Comparison of ENCODE assay signal across 17 cellular contexts in the genomic region with DNA sequence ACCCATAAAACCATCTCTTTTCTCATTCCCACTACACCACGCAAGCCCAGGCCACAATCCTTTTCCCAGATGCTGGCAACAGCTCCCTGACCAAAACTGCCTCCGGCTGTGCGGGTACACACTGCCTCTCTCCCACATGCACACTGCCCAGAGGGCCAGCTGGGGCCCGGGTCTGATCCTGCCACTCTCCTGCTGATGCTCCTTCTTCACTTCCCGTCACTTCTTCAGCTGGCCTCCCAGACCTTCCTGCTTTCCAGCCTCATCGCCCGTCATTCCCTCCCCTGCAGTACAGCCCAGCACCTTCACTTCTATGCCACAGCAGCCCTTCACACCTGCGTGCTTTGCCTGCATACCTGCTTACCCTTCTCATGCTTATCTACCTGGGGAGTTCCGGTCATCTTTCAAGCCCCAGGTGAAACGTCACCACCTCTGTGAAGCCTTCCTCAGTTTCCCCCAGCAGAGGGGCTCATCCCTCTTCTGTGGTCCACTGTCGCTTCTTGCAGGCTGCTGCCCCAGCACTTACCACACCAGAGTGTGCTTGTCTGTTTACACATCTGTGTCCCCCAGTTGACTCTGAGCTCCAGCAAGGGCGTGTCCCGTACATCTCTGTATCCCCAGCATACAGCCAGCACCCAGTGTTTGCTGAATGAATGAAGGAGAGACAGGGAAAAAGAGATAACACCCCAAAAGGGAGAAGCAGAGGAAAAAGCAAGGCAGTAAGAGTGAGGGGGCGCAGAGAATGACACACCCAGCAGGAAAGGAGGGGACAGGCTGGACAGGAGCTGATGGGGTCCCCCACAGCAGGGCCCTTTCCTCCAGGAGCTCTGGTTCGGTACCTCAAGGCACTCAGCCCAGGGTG. TPM values are rescaled to one million over a fixed set of nuclear protein-coding genes. Genes with fewer than 3 reads are reported as not detected.
DNase-seq lines count a peak whose midpoint lies in the region; ATAC-seq and TF ChIP-seq lines count a peak whose summit lies in the region.
"Had no signal": no experiment of that assay in that cellular context is flagged by ENCODE, and none has a peak within 500 bp of the region (broad histone marks: within the 10 kb centered on the region; RNA-seq: fewer than 3 reads in every experiment).

No MANE protein-coding gene starts in this region.

- H3K36me3 ChIP-seq in HEK293 (ENCODE audit: control insufficient read depth in 2 of 2, insufficient read depth in 1 of 2, low read length in 2 of 2) (no peaks in the 10 kb centered on the region), spleen (no peaks in the 10 kb centered on the region)

- no peak for TF ChIP-seq POLR2A in spleen (IDR thresholded peaks at IDR 0.05)

- ATAC-seq in WTC11: no peak
- ATAC-seq: PC-3 had no signal

- no peak for DNase-seq in WTC11 (ENCODE audit: low spot score)
- DNase-seq in mesenteric fat pad (ENCODE audit: low spot score): peak; percentile 71
- DNase-seq in spleen: peak; percentile 28
- DNase-seq in MV-4-11 (lab: John Stamatoyannopoulos, UW): no peak
- no peak for DNase-seq in activated effector memory CD4-positive, alpha-beta T cell treated with anti-CD3 and anti-CD28 coated beads, Interleukin-2, amount 50 U/mL, for 16 hours
- DNase-seq in putamen (ENCODE audit: low spot score): no peak
- no peak for DNase-seq in SHP77 treated with DMSO at 0.1 percent for 48 hours (lab: John Stamatoyannopoulos, UW)
- DNase-seq: Caco-2, DMS53, NCI-H1092, NCI-H1694, NCI-H345, PC-3, SHP77 had no signal

- peaks cover 3% of the 10 kb centered on the region; the same call in 1 of the 2 replicates for H3K4me1 ChIP-seq in HEK293 (ENCODE audit: control insufficient read depth, insufficient read depth, low read length)
- H3K4me1 ChIP-seq in spleen: no peaks in the 10 kb centered on the region

- POLR2A ChIA-PET in HEK293 (lab: Yijun Ruan, JAX): interaction anchor here (1.3 kb wide), 1 partner anchor 56 kb away, joined by 3 read pairs; a partner anchor contains a TSS
- POLR2A ChIA-PET in WTC11 (lab: Charles Lee): no interaction called here

- TF ChIP-seq CTCF in HEK293 (tag by site-specific recombination; IDR thresholded peaks at IDR 0.05) (no peak), WTC11 (IDR thresholded peaks at IDR 0.05) (no peak), spleen (IDR thresholded peaks at IDR 0.05 in 8 of 11, conservative IDR thresholded peaks at IDR 0.05 in 3 of 11) (no peak)

- no peak overlapping the region for H3K4me3 Mint-ChIP-seq in WTC11
- H3K4me3 Mint-ChIP-seq: CD14-positive monocyte, IgD-negative memory B cell had no signal

- H3K4me1 Mint-ChIP-seq in WTC11: peaks cover 12% of the 10 kb centered on the region
- H3K4me1 Mint-ChIP-seq: CD14-positive monocyte had no signal

- H3K9me3 ChIP-seq in HEK293 (ENCODE audit: control insufficient read depth, insufficient read depth, low read depth, low read length): no peaks in the 10 kb centered on the region
- H3K9me3 ChIP-seq in spleen: no peaks in the 10 kb centered on the region
- H3K9me3 ChIP-seq: Caco-2 had no signal

- no peak overlapping the region for H3K4me3 ChIP-seq in HEK293 (ENCODE audit: low read depth, low read length)
- no peak overlapping the region for H3K4me3 ChIP-seq in spleen

- H3K27me3 Mint-ChIP-seq in WTC11 (ENCODE audit: low read depth): no peaks in the 10 kb centered on the region; the same call in 1 of the 2 replicates

- no peaks in the 10 kb centered on the region for H3K36me3 Mint-ChIP-seq in WTC11
- H3K36me3 Mint-ChIP-seq: CD14-positive monocyte, IgD-negative memory B cell had no signal

- CTCF ChIA-PET in HEK293 (lab: Yijun Ruan, JAX) (interaction anchor here (0.7 to 1.0 kb wide), 2 partner anchors 17 to 19 kb away, joined by 3 to 6 read pairs; no protein-coding TSS in a partner anchor), WTC11 (lab: Charles Lee) (interaction anchor here (0.7 kb wide), 1 partner anchor 134 kb away, joined by 3 read pairs; no protein-coding TSS in a partner anchor)

- no peaks in the 10 kb centered on the region for H3K9me3 Mint-ChIP-seq in WTC11
- H3K9me3 Mint-ChIP-seq: CD14-positive monocyte, IgD-negative memory B cell had no signal

- 87 to 95% (median 90%) methylated on average over 15 of the region's 15 CpGs for WGBS in spleen, 5 donors

- intact Hi-C loops in spleen (cut with DNase I; ENCODE audit: low total_unique reads): no loop called here

- H3K27me3 ChIP-seq in spleen (replicated peaks in 1 of 7): peaks cover 0 to 14% (median 0%) of the 10 kb centered on the region in 7 donors

- peak overlapping the region; percentile 20 for H3K27ac Mint-ChIP-seq in WTC11
- H3K27ac Mint-ChIP-seq: IgD-negative memory B cell had no signal

- H3K27ac ChIP-seq in HEK293 (ENCODE audit: extremely low read depth, low read depth, low read length) (no peak overlapping the region), spleen (no peak overlapping the region)

TF ChIP-seq in HEK293, 187 proteins besides CTCF, POLR2A, EP300 and RAD21:
- TF ChIP-seq ZIC2 (tag by site-specific recombination; IDR thresholded peaks at IDR 0.05): peak; percentile 40; the same call in 1 of the 2 replicates
- peak; percentile 39; the same call in 1 of the 2 replicates for TF ChIP-seq ZNF600 (tag by site-specific recombination; IDR thresholded peaks at IDR 0.05)
- no peak for TF ChIP-seq ZNF426 (tag by site-specific recombination; IDR thresholded peaks at IDR 0.05)
TF ChIP-seq in HEK293: peak in this region for 2.

TF ChIP-seq in WTC11, 78 proteins besides CTCF, POLR2A, EP300 and RAD21 (continues in another document):
- TF ChIP-seq, protein P1, sequence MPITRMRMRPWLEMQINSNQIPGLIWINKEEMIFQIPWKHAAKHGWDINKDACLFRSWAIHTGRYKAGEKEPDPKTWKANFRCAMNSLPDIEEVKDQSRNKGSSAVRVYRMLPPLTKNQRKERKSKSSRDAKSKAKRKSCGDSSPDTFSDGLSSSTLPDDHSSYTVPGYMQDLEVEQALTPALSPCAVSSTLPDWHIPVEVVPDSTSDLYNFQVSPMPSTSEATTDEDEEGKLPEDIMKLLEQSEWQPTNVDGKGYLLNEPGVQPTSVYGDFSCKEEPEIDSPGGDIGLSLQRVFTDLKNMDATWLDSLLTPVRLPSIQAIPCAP (CRISPR knock-in tag; IDR thresholded peaks at IDR 0.05): no peak
- TF ChIP-seq NFATC4 (CRISPR knock-in tag; IDR thresholded peaks at IDR 0.05): no peak
- TF ChIP-seq, protein P2, sequence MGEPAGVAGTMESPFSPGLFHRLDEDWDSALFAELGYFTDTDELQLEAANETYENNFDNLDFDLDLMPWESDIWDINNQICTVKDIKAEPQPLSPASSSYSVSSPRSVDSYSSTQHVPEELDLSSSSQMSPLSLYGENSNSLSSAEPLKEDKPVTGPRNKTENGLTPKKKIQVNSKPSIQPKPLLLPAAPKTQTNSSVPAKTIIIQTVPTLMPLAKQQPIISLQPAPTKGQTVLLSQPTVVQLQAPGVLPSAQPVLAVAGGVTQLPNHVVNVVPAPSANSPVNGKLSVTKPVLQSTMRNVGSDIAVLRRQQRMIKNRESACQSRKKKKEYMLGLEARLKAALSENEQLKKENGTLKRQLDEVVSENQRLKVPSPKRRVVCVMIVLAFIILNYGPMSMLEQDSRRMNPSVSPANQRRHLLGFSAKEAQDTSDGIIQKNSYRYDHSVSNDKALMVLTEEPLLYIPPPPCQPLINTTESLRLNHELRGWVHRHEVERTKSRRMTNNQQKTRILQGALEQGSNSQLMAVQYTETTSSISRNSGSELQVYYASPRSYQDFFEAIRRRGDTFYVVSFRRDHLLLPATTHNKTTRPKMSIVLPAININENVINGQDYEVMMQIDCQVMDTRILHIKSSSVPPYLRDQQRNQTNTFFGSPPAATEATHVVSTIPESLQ (CRISPR knock-in tag; IDR thresholded peaks at IDR 0.05): no peak
- no peak for TF ChIP-seq CBFB (CRISPR knock-in tag; IDR thresholded peaks at IDR 0.05; ENCODE audit: low read depth)
- no peak for TF ChIP-seq HMGA2 (CRISPR knock-in tag; IDR thresholded peaks at IDR 0.05)
- no peak for TF ChIP-seq NFE2L1 (CRISPR knock-in tag; IDR thresholded peaks at IDR 0.05)
- TF ChIP-seq, protein P3, sequence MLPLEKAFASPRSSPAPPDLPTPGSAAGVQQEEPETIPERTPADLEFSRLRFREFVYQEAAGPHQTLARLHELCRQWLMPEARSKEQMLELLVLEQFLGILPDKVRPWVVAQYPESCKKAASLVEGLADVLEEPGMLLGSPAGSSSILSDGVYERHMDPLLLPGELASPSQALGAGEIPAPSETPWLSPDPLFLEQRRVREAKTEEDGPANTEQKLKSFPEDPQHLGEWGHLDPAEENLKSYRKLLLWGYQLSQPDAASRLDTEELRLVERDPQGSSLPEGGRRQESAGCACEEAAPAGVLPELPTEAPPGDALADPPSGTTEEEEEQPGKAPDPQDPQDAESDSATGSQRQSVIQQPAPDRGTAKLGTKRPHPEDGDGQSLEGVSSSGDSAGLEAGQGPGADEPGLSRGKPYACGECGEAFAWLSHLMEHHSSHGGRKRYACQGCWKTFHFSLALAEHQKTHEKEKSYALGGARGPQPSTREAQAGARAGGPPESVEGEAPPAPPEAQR (CRISPR knock-in tag; IDR thresholded peaks at IDR 0.05): no peak

RNA-seq across cellular contexts. Expression of a gene that starts 22.2 kb away (rescaled TPM):
- total RNA-seq in WTC11 (2021) (1.8 to 2.6 TPM (median 1.9 TPM) in 3 replicates), mesenteric fat pad (not detected), spleen (under 1 TPM in 1 of 7 donors, not detected in 6; 0.34 TPM)
- polyA plus RNA-seq in spleen: under 1 TPM; 0.03 to 0.11 (median 0.06) TPM
- polyA plus RNA-seq: CD14-positive monocyte, IgD-negative memory B cell had no signal

RNA-seq across cellular contexts. Expression of a gene that starts 55.6 kb away (rescaled TPM):
- total RNA-seq in WTC11 (2021): 858 to 1,399 TPM (median 1,351 TPM) in 3 replicates
- 414 TPM for total RNA-seq in mesenteric fat pad
- 100 to 1,000 TPM; 333 to 543 (median 379) TPM for total RNA-seq in spleen
- 100 to 1,000 TPM; 156 to 250 (median 187) TPM for polyA plus RNA-seq in spleen

RNA-seq across cellular contexts. Expression of a gene that starts 57.2 kb away (rescaled TPM):
- 6.0 to 6.8 TPM (median 6.3 TPM) in 3 replicates for total RNA-seq in WTC11 (2021)
- total RNA-seq in mesenteric fat pad: 1.5 TPM
- total RNA-seq in spleen: 1 to 10 TPM in 6 of 7 donors, under 1 TPM in 1; 0.93 to 3.0 (median 1.5) TPM
- 1 to 10 TPM in 1 of 3 donors, under 1 TPM in 2; 0.57 to 1.5 (median 0.89) TPM for polyA plus RNA-seq in spleen

RNA-seq across cellular contexts. Expression of a gene that starts 57.5 kb away (rescaled TPM):
- total RNA-seq in WTC11 (2021): 23.5 to 25.1 TPM (median 24.6 TPM) in 3 replicates
- 47.1 TPM for total RNA-seq in mesenteric fat pad
- 10 to 100 TPM; 45.0 to 80.9 (median 57.7) TPM for total RNA-seq in spleen
- 1 to 10 TPM; 1.7 to 2.4 (median 2.1) TPM for polyA plus RNA-seq in spleen

Comparison
In these comparisons a context has a peak if more than half of its experiments do, and no peak if none do; other contexts are left out.
1. DNase-seq: peak in mesenteric fat pad (single experiment) and spleen (single experiment); none in WTC11 (single experiment), MV-4-11 (single experiment), activated effector memory CD4-positive, alpha-beta T cell treated with anti-CD3 and anti-CD28 coated beads, Interleukin-2, amount 50 U/mL, for 16 hours (single experiment), putamen (single experiment) and SHP77 treated with DMSO at 0.1 percent for 48 hours (single experiment).